22 cellular contexts compared by ENCODE assay signal in genomic region chr4:177159600-177159999, GRCh38.
"Had no signal": no experiment of that assay in that cellular context is flagged by ENCODE, and none has a peak within 500 bp of the region (broad histone marks: within the 10 kb centered on the region; RNA-seq: fewer than 3 reads in every experiment).

No MANE protein-coding gene starts in this region.

- ATAC-seq: esophagus mucosa, gastrocnemius medialis, left ventricle myocardium superior, lower lobe of right lung, natural killer cell, pancreas, right lobe of liver had no signal

- H3K36me3 Mint-ChIP-seq: natural killer cell had no signal

- H3K4me1 ChIP-seq: gastrocnemius medialis, lower lobe of right lung, pancreas, right lobe of liver, testis, tibial nerve, upper lobe of left lung had no signal

- H3K27me3 Mint-ChIP-seq: stimulated activated naive CD8-positive, alpha-beta T cell treated with anti-CD3 and anti-CD28 coated beads, Interleukin-15, Interleukin-2, amounts not matched to agents 100 ng/mL and 50 ng/mL, for 24 hours had no signal

- H3K27ac Mint-ChIP-seq: natural killer cell; stimulated activated naive CD8-positive, alpha-beta T cell treated with anti-CD3 and anti-CD28 coated beads, Interleukin-15, Interleukin-2, amounts not matched to agents 100 ng/mL and 50 ng/mL, for 24 hours had no signal

- H3K4me3 ChIP-seq: dorsolateral prefrontal cortex, gastrocnemius medialis, lower lobe of right lung, pancreas, right lobe of liver, testis, tibial nerve, upper lobe of left lung had no signal

- H3K4me1 Mint-ChIP-seq: natural killer cell had no signal

- H3K4me3 Mint-ChIP-seq: natural killer cell; stimulated activated naive CD8-positive, alpha-beta T cell treated with anti-CD3 and anti-CD28 coated beads, Interleukin-15, Interleukin-2, amounts not matched to agents 100 ng/mL and 50 ng/mL, for 24 hours had no signal

- H3K9me3 ChIP-seq: gastrocnemius medialis, lower lobe of right lung, neutrophil, pancreas, right lobe of liver, testis, tibial nerve, upper lobe of left lung had no signal

- H3K27me3 ChIP-seq: dorsolateral prefrontal cortex, gastrocnemius medialis, neutrophil, pancreas, right lobe of liver, testis, tibial nerve, upper lobe of left lung had no signal

- H3K36me3 ChIP-seq: gastrocnemius medialis, lower lobe of right lung, neutrophil, pancreas, right lobe of liver, tibial nerve, upper lobe of left lung had no signal

- H3K27ac ChIP-seq: dorsolateral prefrontal cortex, epithelial cell of prostate, gastrocnemius medialis, lower lobe of right lung, neutrophil, pancreas, right lobe of liver, testis, tibial nerve, upper lobe of left lung had no signal

- DNase-seq: cerebellar nuclear complex; dorsolateral prefrontal cortex; effector CD4-positive, alpha-beta T cell; foreskin fibroblast; gastrocnemius medialis; head of caudate nucleus; left ventricle myocardium superior; lower lobe of right lung; natural killer cell; pancreas; right lobe of liver; small intestine; stimulated activated CD4-positive, alpha-beta T cell treated with anti-CD3 and anti-CD28 coated beads, Interleukin-15, amount 100 ng/mL, for 24 hours; stimulated activated CD4-positive, alpha-beta T cell treated with anti-CD3 and anti-CD28 coated beads, Interleukin-2, amount 100 ng/mL, for 48 hours; stimulated activated CD8-positive, alpha-beta memory T cell treated with anti-CD3 and anti-CD28 coated beads, Interleukin-4, amount 100 ng/mL, for 48 hours; testis; upper lobe of left lung had no signal

- H3K9me3 Mint-ChIP-seq: stimulated activated naive CD8-positive, alpha-beta T cell treated with anti-CD3 and anti-CD28 coated beads, Interleukin-15, Interleukin-2, amounts not matched to agents 100 ng/mL and 50 ng/mL, for 24 hours had no signal
